Comparison of ENCODE assay signal across 14 cellular contexts in genomic region chr14:96103560-96104460, GRCh38.
DNase-seq lines count a peak whose midpoint lies in the region; TF ChIP-seq lines count a peak whose summit lies in the region.
"Had no signal": no experiment of that assay in that cellular context is flagged by ENCODE, and none has a peak within 500 bp of the region (broad histone marks: within the 10 kb centered on the region; RNA-seq: fewer than 3 reads in every experiment).

No MANE protein-coding gene starts in this region.

- H3K27me3 ChIP-seq in Peyer's patch (no peaks in the 10 kb centered on the region), skeletal muscle tissue (ENCODE audit: control insufficient read depth in 3 of 3, insufficient read depth in 3 of 3, low read length in 3 of 3) (peaks cover 0 to 11% (median 5%) of the 10 kb centered on the region in 3 donors), A673 (replicated peaks; ENCODE audit: insufficient read depth, low read depth, low read length, poor library complexity) (no peaks in the 10 kb centered on the region)

- intact Hi-C loops in A673 (cut with micrococcal nuclease; ENCODE audit: unreplicated experiment), result no loop called here

- H3K4me3 Mint-ChIP-seq in glutamatergic neuron (ENCODE audit: unreplicated experiment), result no peak overlapping the region
- H3K4me3 Mint-ChIP-seq: activated CD4-positive, alpha-beta T cell treated with anti-CD3 and anti-CD28 coated beads for 36 hours; activated naive CD4-positive, alpha-beta T cell treated with anti-CD3 and anti-CD28 coated beads, Interleukin-2, amount 50 U/mL, for 24 hours had no signal

- no peaks in the 10 kb centered on the region for H3K36me3 Mint-ChIP-seq in glutamatergic neuron (ENCODE audit: unreplicated experiment)
- H3K36me3 Mint-ChIP-seq: activated naive CD4-positive, alpha-beta T cell treated with anti-CD3 and anti-CD28 coated beads, Interleukin-2, amount 50 U/mL, for 24 hours had no signal

- H3K36me3 ChIP-seq in Peyer's patch (no peaks in the 10 kb centered on the region), skeletal muscle tissue (ENCODE audit: control insufficient read depth in 3 of 3, insufficient read depth in 3 of 3, low read length in 3 of 3) (no peaks in the 10 kb centered on the region), A673 (ENCODE audit: insufficient read depth, low read length, poor library complexity, severe bottlenecking) (no peaks in the 10 kb centered on the region)

- no peak overlapping the region for H3K9ac ChIP-seq in skeletal muscle tissue (ENCODE audit: low read depth in 1 of 3, low read length in 3 of 3)

- H3K4me1 ChIP-seq in Peyer's patch, result peaks cover 0 to 10% (median 0%) of the 10 kb centered on the region in 4 donors
- H3K4me1 ChIP-seq in skeletal muscle tissue (ENCODE audit: control insufficient read depth in 3 of 3, insufficient read depth in 3 of 3, low read length in 3 of 3), result peaks cover 4 to 9% (median 6%) of the 10 kb centered on the region in 3 donors
- no peaks in the 10 kb centered on the region for H3K4me1 ChIP-seq in A673 (ENCODE audit: insufficient read depth, low read length, poor library complexity, severe bottlenecking)

- H3K4me3 ChIP-seq in Peyer's patch (no peak overlapping the region), skeletal muscle tissue (ENCODE audit: low read length in 3 of 3) (no peak overlapping the region), A673 (ENCODE audit: low read depth, low read length, poor library complexity, severe bottlenecking) (no peak overlapping the region)
- H3K4me3 ChIP-seq: lung had no signal

- CTCF ChIA-PET in A673 (lab: Charles Lee), result no interaction called here

- H3K27ac ChIP-seq in Peyer's patch, result peak overlapping the region; percentile 54 to 81 (median 64)
- H3K27ac ChIP-seq in skeletal muscle tissue (ENCODE audit: low read depth, low read length), result peak overlapping the region; percentile 26
- H3K27ac ChIP-seq in A673 (ENCODE audit: low read depth, low read length, poor library complexity, severe bottlenecking), result no peak overlapping the region

- H3K27me3 Mint-ChIP-seq in glutamatergic neuron (ENCODE audit: unreplicated experiment), result peaks cover 15% of the 10 kb centered on the region
- H3K27me3 Mint-ChIP-seq: activated CD4-positive, alpha-beta T cell treated with anti-CD3 and anti-CD28 coated beads for 36 hours; activated naive CD4-positive, alpha-beta T cell treated with anti-CD3 and anti-CD28 coated beads, Interleukin-2, amount 50 U/mL, for 24 hours had no signal

- DNase-seq in GM13976 (ENCODE audit: low spot score) (peak; percentile 7), Peyer's patch (peak in 1 of 3 donors; percentile 24), glutamatergic neuron (no peak), NCI-H2227 (lab: John Stamatoyannopoulos, UW; ENCODE audit: unreplicated experiment) (no peak), KBM-7 (no peak), A673 (ENCODE audit: low spot score) (no peak), NCI-H2227 treated with DMSO at 0.1 percent for 48 hours (lab: John Stamatoyannopoulos, UW) (no peak)
- DNase-seq: activated CD4-positive, alpha-beta T cell treated with anti-CD3 and anti-CD28 coated beads for 36 hours; AML-193; NCI-H2029 treated with DMSO at 0.1 percent for 48 hours; T-helper 9 cell had no signal

- no TSS peak for BruUV-seq in A673 (replicated peaks; lab: Mats Ljungman, UMichigan)

- H3K9me3 Mint-ChIP-seq in glutamatergic neuron (ENCODE audit: unreplicated experiment), result peaks cover 11% of the 10 kb centered on the region
- H3K9me3 Mint-ChIP-seq: activated naive CD4-positive, alpha-beta T cell treated with anti-CD3 and anti-CD28 coated beads, Interleukin-2, amount 50 U/mL, for 24 hours had no signal

- in situ Hi-C loops in GM13976 (cut with MboI; ENCODE audit: low sequenced_read_pairs, unreplicated experiment) (loop anchor here (25.0 kb wide), 1 partner anchor 333 kb away; no protein-coding TSS in a partner anchor), KBM-7 (cut with MboI; ENCODE audit: low pct_unique_long_range_greater_than_20kb, low sequenced_read_pairs) (no loop called here)

- TF ChIP-seq CTCF in GM13976 (IDR thresholded peaks at IDR 0.05; ENCODE audit: borderline replicate concordance, control extremely low read depth, extremely low read depth, insufficient read depth, missing control alignments), result no peak
- no peak for TF ChIP-seq CTCF in Peyer's patch (IDR thresholded peaks at IDR 0.05)
- no peak for TF ChIP-seq CTCF in glutamatergic neuron (IDR thresholded peaks at IDR 0.05; ENCODE audit: partially characterized antibody, unreplicated experiment)
- TF ChIP-seq CTCF in A673 (conservative IDR thresholded peaks at IDR 0.05; ENCODE audit: low read depth, low read length), result no peak

- no peaks in the 10 kb centered on the region for H3K9me3 ChIP-seq in Peyer's patch
- no peaks in the 10 kb centered on the region for H3K9me3 ChIP-seq in skeletal muscle tissue (ENCODE audit: control insufficient read depth in 3 of 3, low read length in 3 of 3)
- no peaks in the 10 kb centered on the region for H3K9me3 ChIP-seq in A673 (ENCODE audit: low read depth, low read length, poor library complexity, severe bottlenecking)

- H3K4me1 Mint-ChIP-seq in glutamatergic neuron (ENCODE audit: low read depth, unreplicated experiment), result peaks cover 29% of the 10 kb centered on the region
- H3K4me1 Mint-ChIP-seq: activated CD4-positive, alpha-beta T cell treated with anti-CD3 and anti-CD28 coated beads for 36 hours had no signal

- POLR2A ChIA-PET in A673 (lab: Charles Lee; ENCODE audit: low non-redundant PET), result interaction anchor here (0.6 kb wide), 1 partner anchor 13 kb away, joined by 3 read pairs; no protein-coding TSS in a partner anchor

- no peak for TF ChIP-seq POLR2A in Peyer's patch (IDR thresholded peaks at IDR 0.05)

- peak overlapping the region; percentile 86 for H3K27ac Mint-ChIP-seq in glutamatergic neuron (ENCODE audit: unreplicated experiment)
- H3K27ac Mint-ChIP-seq: activated CD4-positive, alpha-beta T cell treated with anti-CD3 and anti-CD28 coated beads for 36 hours; activated naive CD4-positive, alpha-beta T cell treated with anti-CD3 and anti-CD28 coated beads, Interleukin-2, amount 50 U/mL, for 24 hours had no signal
